22 cellular contexts compared by ENCODE assay signal in the genomic region with DNA sequence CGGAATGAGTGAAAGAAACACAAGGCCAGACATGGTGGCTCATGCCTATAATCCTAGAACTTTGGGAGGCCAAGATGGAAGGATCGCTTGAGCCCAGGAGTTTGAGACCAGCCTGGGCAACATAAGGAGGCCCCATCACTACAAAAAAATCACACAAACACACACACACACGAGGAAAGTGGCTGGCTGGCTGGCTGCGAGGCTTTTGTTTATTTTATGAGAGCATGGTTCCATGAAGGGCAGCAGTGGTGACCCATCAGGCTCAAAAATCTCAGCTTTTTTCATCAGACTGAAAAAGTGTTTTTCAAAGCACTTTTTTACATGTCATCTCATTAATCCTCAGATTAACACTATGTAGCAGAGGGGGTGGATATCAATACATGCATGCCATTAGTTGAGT. TPM values are rescaled to one million over a fixed set of nuclear protein-coding genes. Genes with fewer than 3 reads are reported as not detected.
DNase-seq lines count a peak whose midpoint lies in the region; ATAC-seq and TF ChIP-seq lines count a peak whose summit lies in the region.
"Had no signal": no experiment of that assay in that cellular context is flagged by ENCODE, and none has a peak within 500 bp of the region (broad histone marks: within the 10 kb centered on the region; RNA-seq: fewer than 3 reads in every experiment).

No MANE protein-coding gene starts in this region.

- no peak for TF ChIP-seq POLR2A in spleen (IDR thresholded peaks at IDR 0.05)

- no peaks in the 10 kb centered on the region for H3K27me3 Mint-ChIP-seq in T-helper 2 cell treated with Interferon-gamma antibody and Interleukin-4, amounts not matched to agents 5 μg/mL and 100 μg/mL, for 36 hours (ENCODE audit: low read depth)
- H3K27me3 Mint-ChIP-seq in type B pancreatic cell, result no peaks in the 10 kb centered on the region
- H3K27me3 Mint-ChIP-seq: CD4-positive, alpha-beta memory T cell had no signal

- H3K27ac ChIP-seq in RWPE2 (ENCODE audit: poor library complexity, severe bottlenecking), result peak overlapping the region; percentile 18
- peak overlapping the region; percentile 70 for H3K27ac ChIP-seq in epithelial cell of prostate
- H3K27ac ChIP-seq in spleen, result no peak overlapping the region
- H3K27ac ChIP-seq: BLaER1 treated with 17β-estradiol and CSF1 and Interleukin-3, amounts not matched to agents 10 nM and 100 nM; KMS-11; SJCRH30 had no signal

- peak overlapping the region; percentile 4 for H3K27ac Mint-ChIP-seq in T-helper 2 cell treated with Interferon-gamma antibody and Interleukin-4, amounts not matched to agents 5 μg/mL and 100 μg/mL, for 36 hours
- no peak overlapping the region for H3K27ac Mint-ChIP-seq in type B pancreatic cell
- H3K27ac Mint-ChIP-seq: CD4-positive, alpha-beta memory T cell; GM23338 had no signal

- H3K36me3 Mint-ChIP-seq in T-helper 2 cell treated with Interferon-gamma antibody and Interleukin-4, amounts not matched to agents 5 μg/mL and 100 μg/mL, for 36 hours (ENCODE audit: low read depth), result peaks cover 71% of the 10 kb centered on the region
- no peaks in the 10 kb centered on the region for H3K36me3 Mint-ChIP-seq in type B pancreatic cell
- H3K36me3 Mint-ChIP-seq: CD4-positive, alpha-beta memory T cell had no signal

- intact Hi-C loops in spleen (cut with DNase I; ENCODE audit: low total_unique reads), result no loop called here

- H3K9me3 ChIP-seq in RWPE2 (ENCODE audit: severe bottlenecking) (no peaks in the 10 kb centered on the region), spleen (no peaks in the 10 kb centered on the region)
- H3K9me3 ChIP-seq: BLaER1 treated with 17β-estradiol and CSF1 and Interleukin-3, amounts not matched to agents 10 nM and 100 nM; Caco-2; HAP-1; SJCRH30 had no signal

- TF ChIP-seq CTCF in RWPE2 (IDR thresholded peaks at IDR 0.05; ENCODE audit: poor library complexity, severe bottlenecking), result no peak
- TF ChIP-seq CTCF in spleen (IDR thresholded peaks at IDR 0.05 in 8 of 11, conservative IDR thresholded peaks at IDR 0.05 in 3 of 11), result no peak
- no peak for TF ChIP-seq CTCF in type B pancreatic cell (conservative IDR thresholded peaks at IDR 0.05)

- peaks cover 70% of the 10 kb centered on the region for H3K4me1 Mint-ChIP-seq in T-helper 2 cell treated with Interferon-gamma antibody and Interleukin-4, amounts not matched to agents 5 μg/mL and 100 μg/mL, for 36 hours (ENCODE audit: low read depth)
- H3K4me1 Mint-ChIP-seq in type B pancreatic cell (ENCODE audit: unreplicated experiment), result no peaks in the 10 kb centered on the region

- H3K4me3 ChIP-seq in RWPE2 (ENCODE audit: severe bottlenecking), result no peak overlapping the region
- H3K4me3 ChIP-seq in spleen, result no peak overlapping the region
- H3K4me3 ChIP-seq: BLaER1 treated with 17β-estradiol and CSF1 and Interleukin-3, amounts not matched to agents 10 nM and 100 nM; GM23338; HAP-1; SJCRH30 had no signal

- WGBS in spleen, 5 donors, result 93 to 98% (median 95%) methylated on average over 4 of the region's 4 CpGs

- H3K4me3 Mint-ChIP-seq in T-helper 2 cell treated with Interferon-gamma antibody and Interleukin-4, amounts not matched to agents 5 μg/mL and 100 μg/mL, for 36 hours, result no peak overlapping the region
- H3K4me3 Mint-ChIP-seq in type B pancreatic cell, result no peak overlapping the region
- H3K4me3 Mint-ChIP-seq: CD4-positive, alpha-beta memory T cell; GM23338 had no signal

- no peak for DNase-seq in T-helper 2 cell treated with Interferon-gamma antibody and Interleukin-4, amounts not matched to agents 5 μg/mL and 100 μg/mL, for 36 hours (ENCODE audit: low spot score)
- DNase-seq in T-helper 2 cell, result no peak
- DNase-seq in RWPE2 (ENCODE audit: low spot score), result no peak
- no peak for DNase-seq in epithelial cell of prostate (ENCODE audit: low read depth, low spot score)
- peak; percentile 13 for DNase-seq in spleen
- no peak for DNase-seq in type B pancreatic cell (ENCODE audit: extremely low spot score, unreplicated experiment)
- DNase-seq in DMS53 (lab: John Stamatoyannopoulos, UW), result no peak
- DNase-seq: 8988T; Caco-2; CD4-positive, alpha-beta memory T cell; NCI-H1105 treated with DMSO at 0.1 percent for 48 hours; NCI-H2029 treated with DMSO at 0.1 percent for 48 hours; NCI-H226; NCI-H524 treated with DMSO at 0.1 percent for 48 hours; NCI-H82; SJCRH30 had no signal

- H3K4me1 ChIP-seq in RWPE2 (ENCODE audit: insufficient read depth, poor library complexity, severe bottlenecking) (peaks cover 20% of the 10 kb centered on the region), spleen (peaks cover 0 to 9% (median 6%) of the 10 kb centered on the region in 6 donors)
- H3K4me1 ChIP-seq: HAP-1, SJCRH30 had no signal

- ATAC-seq in RWPE2 (ENCODE audit: low read depth), result no peak
- ATAC-seq in HG03045 (IDR thresholded peaks at IDR 0.05; ENCODE audit: unreplicated experiment), result no peak
- ATAC-seq: GM23338, Panc1 had no signal

- H3K36me3 ChIP-seq in RWPE2 (ENCODE audit: low read depth), result peaks cover 38% of the 10 kb centered on the region
- H3K36me3 ChIP-seq in spleen, result peaks cover 0 to 40% (median 2%) of the 10 kb centered on the region in 6 donors
- H3K36me3 ChIP-seq: HAP-1, SJCRH30 had no signal

- H3K9me3 Mint-ChIP-seq in T-helper 2 cell treated with Interferon-gamma antibody and Interleukin-4, amounts not matched to agents 5 μg/mL and 100 μg/mL, for 36 hours, result no peaks in the 10 kb centered on the region
- H3K9me3 Mint-ChIP-seq in type B pancreatic cell, result no peaks in the 10 kb centered on the region
- H3K9me3 Mint-ChIP-seq: CD4-positive, alpha-beta memory T cell; GM23338 had no signal

- H3K27me3 ChIP-seq in RWPE2 (ENCODE audit: insufficient read depth, poor library complexity, severe bottlenecking) (no peaks in the 10 kb centered on the region), spleen (replicated peaks in 1 of 7) (peaks cover 0 to 3% (median 0%) of the 10 kb centered on the region in 7 donors)

RNA-seq across cellular contexts. Expression of gene VDR, which starts 27.7 kb away (rescaled TPM):
- 10 to 100 TPM in 1 of 7 donors, 1 to 10 TPM in 6; 5.5 to 10.5 (median 6.4) TPM for total RNA-seq in spleen
- polyA plus RNA-seq in spleen, result under 1 TPM; 0.70 to 0.89 (median 0.83) TPM
- total RNA-seq in type B pancreatic cell (ENCODE audit: low replicate concordance), result 0.77 and 1.5 TPM in 2 replicates

RNA-seq across cellular contexts. Expression of gene HDAC7, which starts 57.4 kb away (rescaled TPM):
- total RNA-seq in spleen (100 to 1,000 TPM in 5 of 7 donors, 10 to 100 TPM in 2; 74.9 to 158 (median 132) TPM), type B pancreatic cell (ENCODE audit: low replicate concordance) (71.5 and 76.1 TPM in 2 replicates)
- polyA plus RNA-seq in spleen, result 10 to 100 TPM; 39.6 to 76.7 (median 52.2) TPM

Comparison
In these comparisons a context has a peak if more than half of its experiments do, and no peak if none do; other contexts are left out.
1. H3K27ac ChIP-seq: peak in RWPE2 (single experiment) and epithelial cell of prostate (single experiment); none in spleen (0 of 8).